Comparison of ENCODE assay signal across 11 cellular contexts in genomic region chr1:31755197-31755611, GRCh38. TPM values are rescaled to one million over a fixed set of nuclear protein-coding genes. Genes with fewer than 3 reads are reported as not detected.
DNase-seq lines count a peak whose midpoint lies in the region; ATAC-seq lines count a peak whose summit lies in the region.
"Had no signal": no experiment of that assay in that cellular context is flagged by ENCODE, and none has a peak within 500 bp of the region (broad histone marks: within the 10 kb centered on the region; RNA-seq: fewer than 3 reads in every experiment).

No MANE protein-coding gene starts in this region.

- H4K20me1 ChIP-seq in GM23248 (ENCODE audit: insufficient read depth), result no peaks in the 10 kb centered on the region

- H3K4me3 Mint-ChIP-seq in stimulated activated memory B cell treated with anti-CD40 and anti-IgM and Interleukin-4, amounts not matched to agents 10 μg/mL and 1 μg/mL and 100 μg/mL, for 72 hours, result no peak overlapping the region
- H3K4me3 Mint-ChIP-seq: T-cell had no signal

- H3K4me1 ChIP-seq in GM23248 (ENCODE audit: insufficient read depth), result peaks cover 13% of the 10 kb centered on the region

- H3K27ac Mint-ChIP-seq in stimulated activated memory B cell treated with anti-CD40 and anti-IgM and Interleukin-4, amounts not matched to agents 10 μg/mL and 1 μg/mL and 100 μg/mL, for 72 hours, result no peak overlapping the region
- H3K27ac Mint-ChIP-seq: T-cell had no signal

- no peaks in the 10 kb centered on the region for H3K36me3 ChIP-seq in GM23248 (ENCODE audit: low read depth)

- H2AFZ ChIP-seq in GM23248, result no peak overlapping the region

- H3K79me2 ChIP-seq in GM23248 (ENCODE audit: insufficient read depth), result no peaks in the 10 kb centered on the region

- H3K27ac ChIP-seq in GM23248 (no peak overlapping the region), angular gyrus (ENCODE audit: low read depth, low read length) (peak overlapping the region; percentile 91)

- 91 to 93% methylated on average over 8 to 9 of the region's 9 CpGs for WGBS in GM23248 (ENCODE audit: low coverage in 1 of 2, low lambda C conversion rate in 2 of 2, missing lambda C conversion rate in 2 of 2), 2 experiments

- no peaks in the 10 kb centered on the region for H3K27me3 Mint-ChIP-seq in stimulated activated memory B cell treated with anti-CD40 and anti-IgM and Interleukin-4, amounts not matched to agents 10 μg/mL and 1 μg/mL and 100 μg/mL, for 72 hours
- H3K27me3 Mint-ChIP-seq: T-cell had no signal

- no peak overlapping the region for H3K4me3 ChIP-seq in GM23248

- no peaks in the 10 kb centered on the region for H3K27me3 ChIP-seq in GM23248 (replicated peaks; ENCODE audit: insufficient read depth)

- no peaks in the 10 kb centered on the region for H3K9me3 Mint-ChIP-seq in stimulated activated memory B cell treated with anti-CD40 and anti-IgM and Interleukin-4, amounts not matched to agents 10 μg/mL and 1 μg/mL and 100 μg/mL, for 72 hours
- H3K9me3 Mint-ChIP-seq: T-cell had no signal

- in situ Hi-C loops in GM23248 (cut with MboI), result no loop called here

- H3K9ac ChIP-seq in GM23248, result no peak overlapping the region

- ATAC-seq in HG03159 (IDR thresholded peaks at IDR 0.05; ENCODE audit: unreplicated experiment), result no peak
- ATAC-seq in GM19455 (IDR thresholded peaks at IDR 0.05; ENCODE audit: unreplicated experiment), result no peak
- ATAC-seq in stimulated activated memory B cell treated with anti-CD40 and anti-IgM and Interleukin-4, amounts not matched to agents 10 μg/mL and 1 μg/mL and 100 μg/mL, for 72 hours, result no peak
- ATAC-seq: T-cell had no signal

- no peaks in the 10 kb centered on the region for H3K9me2 ChIP-seq in GM23248 (ENCODE audit: insufficient read depth)

- H3F3A ChIP-seq in GM23248 (ENCODE audit: insufficient read depth), result peaks cover 4% of the 10 kb centered on the region; the same call in 1 of the 2 replicates

- DNase-seq in AG08395 (ENCODE audit: low spot score) (peak; percentile 66), GM23248 (peak; percentile 54), kidney tubule cell (ENCODE audit: low spot score) (peak; percentile 45), UCSD-AML1 (lab: John Stamatoyannopoulos, UW; ENCODE audit: unreplicated experiment) (no peak)
- DNase-seq: activated CD4-positive, CD25-positive, alpha-beta regulatory T cell treated with anti-CD3 and anti-CD28 coated beads, Interleukin-2, amount 50 U/mL, for 72 hours; foreskin melanocyte; T-cell had no signal

- H3K9me3 ChIP-seq in GM23248 (ENCODE audit: low read depth), result no peaks in the 10 kb centered on the region

- H3K4me1 Mint-ChIP-seq in stimulated activated memory B cell treated with anti-CD40 and anti-IgM and Interleukin-4, amounts not matched to agents 10 μg/mL and 1 μg/mL and 100 μg/mL, for 72 hours, result peaks cover 24% of the 10 kb centered on the region

- H3K4me2 ChIP-seq in GM23248 (ENCODE audit: unreplicated experiment), result no peak overlapping the region

- H3K36me3 Mint-ChIP-seq in stimulated activated memory B cell treated with anti-CD40 and anti-IgM and Interleukin-4, amounts not matched to agents 10 μg/mL and 1 μg/mL and 100 μg/mL, for 72 hours, result no peaks in the 10 kb centered on the region
- H3K36me3 Mint-ChIP-seq: T-cell had no signal

RNA-seq across cellular contexts. Expression of gene ADGRB2, which starts 8.9 kb away (rescaled TPM):
- 3.6 and 3.9 TPM in 2 replicates for total RNA-seq in GM23248 (2014; rRNA removed; shearing (Covaris generic))
- polyA plus RNA-seq in GM23248 (2016; fragmentation: Nextera tagmentation; extraction: Ambion mirVana), result 0.51 and 1.3 TPM in 2 replicates

RNA-seq across cellular contexts. Expression of gene COL16A1, which starts 51.4 kb away (rescaled TPM):
- 234 and 247 TPM in 2 replicates for total RNA-seq in GM23248 (2014; rRNA removed; shearing (Covaris generic))
- 67.3 and 68.7 TPM in 2 replicates for polyA plus RNA-seq in GM23248 (2016; fragmentation: Nextera tagmentation; extraction: Ambion mirVana)
